ENCODE assay signal across 26 cellular contexts in the genomic region with DNA sequence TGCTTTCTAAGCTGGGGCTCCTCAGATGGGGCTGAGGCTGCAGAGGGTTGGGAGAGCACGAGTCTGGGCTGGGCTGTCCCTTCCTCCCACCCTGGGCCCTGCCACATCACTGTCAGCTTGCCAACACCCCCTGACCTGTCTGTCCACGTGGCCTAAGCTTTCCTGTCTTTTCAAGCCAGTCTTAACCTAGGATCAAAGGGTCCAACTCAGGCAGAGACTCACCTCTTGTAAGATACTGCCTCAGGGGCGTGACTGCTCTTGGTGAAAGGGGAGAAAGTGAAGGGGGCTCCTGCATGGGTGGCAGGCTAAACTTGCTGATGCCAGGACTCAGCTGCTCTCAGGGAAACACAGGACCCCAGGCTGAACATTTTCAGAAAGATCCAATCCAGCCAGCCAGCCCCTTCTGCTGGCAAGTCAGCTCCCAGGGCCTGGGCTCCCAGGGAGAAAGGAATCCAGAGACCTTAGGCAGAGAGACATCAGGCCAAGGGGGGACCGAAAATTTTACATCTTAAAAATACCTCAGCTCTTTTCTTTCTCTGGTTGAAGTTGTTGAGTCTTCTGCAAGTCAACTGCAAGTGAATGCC.
DNase-seq lines count a peak whose midpoint lies in the region; ATAC-seq and TF ChIP-seq lines count a peak whose summit lies in the region.
"Had no signal": no experiment of that assay in that cellular context is flagged by ENCODE, and none has a peak within 500 bp of the region (broad histone marks: within the 10 kb centered on the region; RNA-seq: fewer than 3 reads in every experiment).

No MANE protein-coding gene starts in this region.

- CTCF ChIA-PET in SK-N-SH (lab: Yijun Ruan, JAX) (interaction anchor here (0.8 to 3.2 kb wide), 9 partner anchors 9 to 1441 kb away, joined by 3 to 12 read pairs (median 4); no protein-coding TSS in a partner anchor), OCI-LY7 (lab: Charles Lee; ENCODE audit: unreplicated experiment) (interaction anchor here (0.5 kb wide), 1 partner anchor 205 kb away, joined by 3 read pairs; no protein-coding TSS in a partner anchor)

- H3K79me2 ChIP-seq in SK-N-SH (ENCODE audit: insufficient read depth) = no peaks in the 10 kb centered on the region
- no peaks in the 10 kb centered on the region for H3K79me2 ChIP-seq in OCI-LY7 (ENCODE audit: insufficient read depth, low read depth, low read length)

- H3K27ac Mint-ChIP-seq in stimulated activated effector memory CD8-positive, alpha-beta T cell treated with anti-CD3 and anti-CD28 coated beads, Interleukin-12 subunit alpha, Interleukin-12 subunit beta, amount 100 ng/mL, for 72 hours = peak overlapping the region; percentile 98
- H3K27ac Mint-ChIP-seq: GM23338 had no signal

- no peak overlapping the region for H3K4me3 Mint-ChIP-seq in stimulated activated effector memory CD8-positive, alpha-beta T cell treated with anti-CD3 and anti-CD28 coated beads, Interleukin-12 subunit alpha, Interleukin-12 subunit beta, amount 100 ng/mL, for 72 hours
- H3K4me3 Mint-ChIP-seq: activated T-cell treated with anti-CD3 and anti-CD28 coated beads, Interleukin-2, amount 50 U/mL, for 72 hours; GM23338; naive thymus-derived CD8-positive, alpha-beta T cell had no signal

- TF ChIP-seq EP300 in SK-N-SH (IDR thresholded peaks at IDR 0.05; ENCODE audit: borderline replicate concordance in 1 of 2, low read depth in 1 of 2, low read length in 1 of 2) = no peak

- 83% methylated on average over 3 of the region's 4 CpGs for WGBS in SK-N-SH (ENCODE audit: low lambda C conversion rate)

- H3K9me3 Mint-ChIP-seq in stimulated activated effector memory CD8-positive, alpha-beta T cell treated with anti-CD3 and anti-CD28 coated beads, Interleukin-12 subunit alpha, Interleukin-12 subunit beta, amount 100 ng/mL, for 72 hours = no peaks in the 10 kb centered on the region
- H3K9me3 Mint-ChIP-seq: activated T-cell treated with anti-CD3 and anti-CD28 coated beads, Interleukin-2, amount 50 U/mL, for 72 hours; GM23338 had no signal

- no peaks in the 10 kb centered on the region for H3F3A ChIP-seq in SK-N-SH (replicated peaks; ENCODE audit: insufficient read depth)

- peaks cover 8% of the 10 kb centered on the region for H3K36me3 Mint-ChIP-seq in stimulated activated effector memory CD8-positive, alpha-beta T cell treated with anti-CD3 and anti-CD28 coated beads, Interleukin-12 subunit alpha, Interleukin-12 subunit beta, amount 100 ng/mL, for 72 hours
- H3K36me3 Mint-ChIP-seq: naive thymus-derived CD8-positive, alpha-beta T cell had no signal

- peak overlapping the region in 1 of 2 experiments; percentile 86; a peak in 2 of 4 replicates for H3K27ac ChIP-seq in SK-N-SH (ENCODE audit: low read depth in 2 of 2, low read length in 1 of 2)
- H3K27ac ChIP-seq in OCI-LY7 (ENCODE audit: low read depth, low read length, poor library complexity, severe bottlenecking) = peak overlapping the region; percentile 2
- no peak overlapping the region for H3K27ac ChIP-seq in left lung
- H3K27ac ChIP-seq: 22Rv1, SJCRH30 had no signal

- no TSS peak for BruUV-seq in OCI-LY7 (replicated peaks; lab: Mats Ljungman, UMichigan)

- peaks cover 69% of the 10 kb centered on the region for H3K4me1 Mint-ChIP-seq in stimulated activated effector memory CD8-positive, alpha-beta T cell treated with anti-CD3 and anti-CD28 coated beads, Interleukin-12 subunit alpha, Interleukin-12 subunit beta, amount 100 ng/mL, for 72 hours

- H3K4me2 ChIP-seq in SK-N-SH = no peak overlapping the region
- no peak overlapping the region for H3K4me2 ChIP-seq in OCI-LY7 (ENCODE audit: low read length)
- H3K4me2 ChIP-seq: GM23338 had no signal

- H3K27me3 ChIP-seq in SK-N-SH (ENCODE audit: insufficient read depth) (no peaks in the 10 kb centered on the region), left lung (no peaks in the 10 kb centered on the region)
- H3K27me3 ChIP-seq: heart right ventricle, SJCRH30 had no signal

- no peak for DNase-seq in SK-N-SH
- no peak for DNase-seq in OCI-LY7 (ENCODE audit: low spot score)
- peak; percentile 31 to 39 for DNase-seq in left lung
- no peak for DNase-seq in stimulated activated effector memory CD8-positive, alpha-beta T cell treated with anti-CD3 and anti-CD28 coated beads, Interleukin-12 subunit alpha, Interleukin-12 subunit beta, amount 100 ng/mL, for 72 hours (ENCODE audit: low spot score in 2 of 2)
- no peak for DNase-seq in COLO668 (lab: John Stamatoyannopoulos, UW; ENCODE audit: unreplicated experiment)
- no peak for DNase-seq in NCI-H510A (lab: John Stamatoyannopoulos, UW)
- DNase-seq: activated CD4-positive, alpha-beta T cell treated with anti-CD3 and anti-CD28 coated beads for 4 hours; amygdala; C1 segment of cervical spinal cord; cerebellar nuclear complex; effector memory CD4-positive, alpha-beta T cell; heart right ventricle; IMR-90; NCI-H1930; NCI-H524; retina; SJCRH30; stimulated activated CD4-positive, alpha-beta T cell treated with anti-CD3 and anti-CD28 coated beads, Interleukin-15, amount 100 ng/mL, for 24 hours; T1000 had no signal

- H3K4me1 ChIP-seq in SK-N-SH (ENCODE audit: control insufficient read depth in 1 of 2, insufficient read depth in 2 of 2, low read depth in 1 of 2, low read length in 1 of 2) (peaks cover 4 to 80% of the 10 kb centered on the region in 2 experiments; a peak in 3 of 4 replicates), OCI-LY7 (ENCODE audit: insufficient read depth, low read length, poor library complexity, severe bottlenecking) (peaks cover 87% of the 10 kb centered on the region), left lung (peaks cover 33 to 86% of the 10 kb centered on the region in 2 donors)

- no peak for TF ChIP-seq CTCF in SK-N-SH (IDR thresholded peaks at IDR 0.05)
- TF ChIP-seq CTCF in OCI-LY7 (conservative IDR thresholded peaks at IDR 0.05; ENCODE audit: low read length) = no peak
- no peak for TF ChIP-seq CTCF in left lung (IDR thresholded peaks at IDR 0.05)

- intact Hi-C loops in OCI-LY7 (cut with micrococcal nuclease; ENCODE audit: unreplicated experiment) (no loop called here), left lung (cut with DNase I) (no loop called here)

- no peak overlapping the region for H3K9ac ChIP-seq in SK-N-SH

- H4K20me1 ChIP-seq in SK-N-SH (ENCODE audit: insufficient read depth) (no peaks in the 10 kb centered on the region), OCI-LY7 (ENCODE audit: insufficient read depth, low read length) (no peaks in the 10 kb centered on the region)

- H3K9me2 ChIP-seq in SK-N-SH (no peaks in the 10 kb centered on the region), OCI-LY7 (ENCODE audit: insufficient read depth, low read length) (no peaks in the 10 kb centered on the region)

- ATAC-seq in SK-N-SH treated with all-trans-retinoic acid at 6 μM for 48 hours (no peak), left lung (no peak), GM19397 (IDR thresholded peaks at IDR 0.05; ENCODE audit: unreplicated experiment) (no peak)
- no peak for ATAC-seq in stimulated activated effector memory CD8-positive, alpha-beta T cell treated with anti-CD3 and anti-CD28 coated beads, Interleukin-12 subunit alpha, Interleukin-12 subunit beta, amount 100 ng/mL, for 72 hours
- ATAC-seq: GM23338; heart right ventricle; naive thymus-derived CD8-positive, alpha-beta T cell had no signal

- no peaks in the 10 kb centered on the region for H3K36me3 ChIP-seq in SK-N-SH (replicated peaks in 1 of 2; ENCODE audit: control insufficient read depth in 1 of 2, insufficient read depth in 2 of 2, low read length in 1 of 2)
- H3K36me3 ChIP-seq in OCI-LY7 (ENCODE audit: insufficient read depth, low read length) = peaks cover 34% of the 10 kb centered on the region
- H3K36me3 ChIP-seq in left lung = no peaks in the 10 kb centered on the region
- H3K36me3 ChIP-seq: heart right ventricle, SJCRH30 had no signal

- H3K9me3 ChIP-seq in SK-N-SH = no peaks in the 10 kb centered on the region
- no peaks in the 10 kb centered on the region for H3K9me3 ChIP-seq in OCI-LY7 (ENCODE audit: low read length)
- no peaks in the 10 kb centered on the region for H3K9me3 ChIP-seq in left lung
- H3K9me3 ChIP-seq: heart right ventricle, SJCRH30 had no signal

- H2AFZ ChIP-seq in SK-N-SH (ENCODE audit: low read depth) (no peak overlapping the region), OCI-LY7 (ENCODE audit: low read length) (no peak overlapping the region)
- H2AFZ ChIP-seq: GM23338 had no signal

- POLR2A ChIA-PET in SK-N-SH (lab: Yijun Ruan, JAX) = interaction anchor here (2.2 to 11.0 kb wide), 2 partner anchors 9 to 142 kb away, joined by 9 to 154 read pairs; partner anchors contain the start of gene ID2
- POLR2A ChIA-PET in OCI-LY7 (lab: Charles Lee) = interaction anchor here (0.6 to 4.1 kb wide), 15 partner anchors 9 to 871 kb away, joined by 3 to 39 read pairs (median 3); partner anchors contain the start of gene ID2

- TF ChIP-seq RAD21 in SK-N-SH (IDR thresholded peaks at IDR 0.05; ENCODE audit: low read length) = no peak

- H3K4me3 ChIP-seq in SK-N-SH (ENCODE audit: low read depth in 2 of 2, low read length in 1 of 2) (no peak overlapping the region), OCI-LY7 (ENCODE audit: low read depth, low read length, poor library complexity, severe bottlenecking) (no peak overlapping the region), left lung (no peak overlapping the region)
- H3K4me3 ChIP-seq: GM23338, heart right ventricle, lung, SJCRH30 had no signal

TF ChIP-seq in SK-N-SH, 30 proteins besides CTCF, POLR2A, EP300 and RAD21:
- TF ChIP-seq CHD2 (IDR thresholded peaks at IDR 0.05; ENCODE audit: low read length, partially characterized antibody) (no peak), MXI1 (IDR thresholded peaks at IDR 0.05; ENCODE audit: low read depth, low read length) (no peak), FOXM1 (IDR thresholded peaks at IDR 0.05; ENCODE audit: low read depth) (no peak), FOXJ3 (CRISPR knock-in tag; IDR thresholded peaks at IDR 0.05) (peak; percentile 43; the same call in 1 of the 2 replicates)

TF ChIP-seq in SK-N-SH treated with all-trans-retinoic acid at 6 μM for 48 hours, 23 proteins besides CTCF, POLR2A, EP300 and RAD21:
- no peak for TF ChIP-seq CSDC2 (CRISPR knock-in tag; IDR thresholded peaks at IDR 0.05)
- no peak for TF ChIP-seq ESRRG (CRISPR knock-in tag; IDR thresholded peaks at IDR 0.05)
- no peak for TF ChIP-seq GLIS3 (CRISPR knock-in tag; IDR thresholded peaks at IDR 0.05)
- no peak for TF ChIP-seq SNAI2 (CRISPR knock-in tag; IDR thresholded peaks at IDR 0.05)
- no peak for TF ChIP-seq PPARA (CRISPR knock-in tag; IDR thresholded peaks at IDR 0.05; ENCODE audit: borderline replicate concordance)
- TF ChIP-seq RARB (CRISPR knock-in tag; IDR thresholded peaks at IDR 0.05) = no peak
- no peak for TF ChIP-seq ZC3H10 (CRISPR knock-in tag; IDR thresholded peaks at IDR 0.05)

Comparison
In these comparisons a context has a peak if more than half of its experiments do, and no peak if none do; other contexts are left out.
1. DNase-seq: peak in left lung (2 of 2); none in SK-N-SH (single experiment), OCI-LY7 (single experiment), stimulated activated effector memory CD8-positive, alpha-beta T cell treated with anti-CD3 and anti-CD28 coated beads, Interleukin-12 subunit alpha, Interleukin-12 subunit beta, amount 100 ng/mL, for 72 hours (0 of 2), COLO668 (single experiment) and NCI-H510A (single experiment).